In genomic region chr1:109620890-109621289, GRCh38 we compare ENCODE assay signal across 1 cellular context.
A peak's percentile ranks its signal among the peaks of the same experiment; 100 is the strongest.
TF ChIP-seq lines count a peak whose summit lies in the region.

No MANE protein-coding gene starts in this region.

TF ChIP-seq in K562, 482 proteins besides CTCF, POLR2A, EP300 and RAD21 (continued from another document and continues in another):
- TF ChIP-seq ZBTB40 (IDR thresholded peaks at IDR 0.05) (peak; percentile 64; the same call in 1 of the 2 replicates), ZBTB40 (CRISPR knock-in tag; IDR thresholded peaks at IDR 0.05) (no peak), EZH2 (IDR thresholded peaks at IDR 0.05; ENCODE audit: borderline replicate concordance, low read depth, low read length) (no peak), ZMIZ1 (IDR thresholded peaks at IDR 0.05; ENCODE audit: low read depth in 2 of 2, low read length in 2 of 2) (no peak), PML (IDR thresholded peaks at IDR 0.05; ENCODE audit: low read length) (no peak), ZNF398 (CRISPR knock-in tag; IDR thresholded peaks at IDR 0.05) (no peak), ZNF766 (CRISPR knock-in tag; conservative IDR thresholded peaks at IDR 0.05) (no peak), STAG1 (CRISPR knock-in tag; IDR thresholded peaks at IDR 0.05; ENCODE audit: borderline replicate concordance) (no peak), ZNF347 (CRISPR knock-in tag; IDR thresholded peaks at IDR 0.05; ENCODE audit: low read depth) (no peak), ZNF224 (CRISPR knock-in tag; IDR thresholded peaks at IDR 0.05) (no peak), ELF1 (tag; IDR thresholded peaks at IDR 0.05) (peak; percentile 88), RNF219 (CRISPR knock-in tag; IDR thresholded peaks at IDR 0.05) (no peak), TRIM25 (IDR thresholded peaks at IDR 0.05; ENCODE audit: borderline replicate concordance) (no peak), ARID4B (CRISPR knock-in tag; IDR thresholded peaks at IDR 0.05) (peak; percentile 70; the same call in 1 of the 2 replicates), TBP (optimal IDR thresholded peaks at IDR 0.05; ENCODE audit: low read depth, low read length) (peak; percentile 22), ZNF253 (CRISPR knock-in tag; conservative IDR thresholded peaks at IDR 0.05) (no peak), NCOA1 (IDR thresholded peaks at IDR 0.05; ENCODE audit: low read depth) (no peak), EGR1 (conservative IDR thresholded peaks at IDR 0.05) (peak; percentile 38; the same call in 1 of the 2 replicates), C11orf30 (IDR thresholded peaks at IDR 0.05; ENCODE audit: low read depth) (no peak), REST (CRISPR knock-in tag; IDR thresholded peaks at IDR 0.05; ENCODE audit: low read depth) (no peak), RBM39 (optimal IDR thresholded peaks at IDR 0.05; ENCODE audit: low read depth, low read length) (no peak), POLR2AphosphoS2 (IDR thresholded peaks at IDR 0.05; ENCODE audit: low read length) (no peak), PCBP2 (IDR thresholded peaks at IDR 0.05; ENCODE audit: low read depth, low read length, poor library complexity, severe bottlenecking) (no peak), NR3C1 (CRISPR knock-in tag; IDR thresholded peaks at IDR 0.05) (no peak)
